Comparison of ENCODE assay signal across 10 cellular contexts in the genomic region with DNA sequence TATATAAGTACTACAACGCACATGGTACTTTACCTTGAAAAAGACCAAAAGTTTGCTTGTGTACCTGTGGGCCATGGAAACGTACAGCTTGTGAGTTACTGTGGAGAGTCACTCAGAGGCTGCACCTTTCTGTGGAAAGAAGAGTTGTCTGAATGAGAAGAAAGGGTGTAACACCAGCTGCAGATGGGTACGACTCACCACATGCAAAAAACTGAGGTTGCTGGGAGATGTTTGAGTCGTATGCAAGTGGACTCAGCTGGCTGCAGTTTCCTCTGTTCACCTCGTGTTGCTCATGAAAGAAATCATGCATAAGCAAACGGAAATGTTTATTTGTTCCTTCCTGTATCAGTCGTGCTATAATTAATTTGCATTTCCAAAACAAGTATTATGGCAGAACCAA. TPM values are rescaled to one million over a fixed set of nuclear protein-coding genes. Genes with fewer than 3 reads are reported as not detected.
A peak's percentile ranks its signal among the peaks of the same experiment; 100 is the strongest.
DNase-seq lines count a peak whose midpoint lies in the region; ATAC-seq and TF ChIP-seq lines count a peak whose summit lies in the region.
"Had no signal": no experiment of that assay in that cellular context is flagged by ENCODE, and none has a peak within 500 bp of the region (broad histone marks: within the 10 kb centered on the region; RNA-seq: fewer than 3 reads in every experiment).

No MANE protein-coding gene starts in this region.

- H3K27ac Mint-ChIP-seq in CD8-positive, alpha-beta memory T cell, result peak overlapping the region in 4 of 8 donors; percentile 26 to 84 (median 48)
- no peak overlapping the region for H3K27ac Mint-ChIP-seq in activated CD4-positive, alpha-beta memory T cell treated with anti-CD3 and anti-CD28 coated beads for 36 hours
- no peak overlapping the region for H3K27ac Mint-ChIP-seq in progenitor cell of endocrine pancreas

- H3K4me1 ChIP-seq in CD8-positive, alpha-beta memory T cell (ENCODE audit: insufficient read depth, low read length), result peaks cover 21% of the 10 kb centered on the region

- no peaks in the 10 kb centered on the region for H3K36me3 Mint-ChIP-seq in CD8-positive, alpha-beta memory T cell
- H3K36me3 Mint-ChIP-seq in activated CD4-positive, alpha-beta memory T cell treated with anti-CD3 and anti-CD28 coated beads for 36 hours, result no peaks in the 10 kb centered on the region
- H3K36me3 Mint-ChIP-seq in progenitor cell of endocrine pancreas (ENCODE audit: insufficient read depth), result no peaks in the 10 kb centered on the region

- intact Hi-C loops in activated CD4-positive, alpha-beta memory T cell treated with anti-CD3 and anti-CD28 coated beads for 36 hours (cut with micrococcal nuclease), result loop anchor here (5.0 kb wide), 1 partner anchor 916 kb away; the partner anchor contains the start of gene MAF

- H3K4me3 ChIP-seq in CD8-positive, alpha-beta memory T cell (ENCODE audit: low read length), result no peak overlapping the region

- no peaks in the 10 kb centered on the region for H3K9me3 Mint-ChIP-seq in CD8-positive, alpha-beta memory T cell
- H3K9me3 Mint-ChIP-seq in activated CD4-positive, alpha-beta memory T cell treated with anti-CD3 and anti-CD28 coated beads for 36 hours, result no peaks in the 10 kb centered on the region
- no peaks in the 10 kb centered on the region for H3K9me3 Mint-ChIP-seq in progenitor cell of endocrine pancreas (ENCODE audit: low read depth)

- TF ChIP-seq CTCF in progenitor cell of endocrine pancreas (IDR thresholded peaks at IDR 0.05; ENCODE audit: unreplicated experiment), result no peak

- H3K4me1 Mint-ChIP-seq in CD8-positive, alpha-beta memory T cell, result peaks cover 18 to 22% (median 20%) of the 10 kb centered on the region in 3 donors
- H3K4me1 Mint-ChIP-seq in activated CD4-positive, alpha-beta memory T cell treated with anti-CD3 and anti-CD28 coated beads for 36 hours (ENCODE audit: low read depth), result peaks cover 21% of the 10 kb centered on the region
- H3K4me1 Mint-ChIP-seq in progenitor cell of endocrine pancreas (ENCODE audit: low read depth), result no peaks in the 10 kb centered on the region

- peaks cover 5 to 9% of the 10 kb centered on the region in 2 donors for H3K27me3 Mint-ChIP-seq in CD8-positive, alpha-beta memory T cell
- peaks cover 5% of the 10 kb centered on the region for H3K27me3 Mint-ChIP-seq in activated CD4-positive, alpha-beta memory T cell treated with anti-CD3 and anti-CD28 coated beads for 36 hours
- H3K27me3 Mint-ChIP-seq in progenitor cell of endocrine pancreas, result peaks cover 8% of the 10 kb centered on the region

- CTCF ChIA-PET in CD8-positive, alpha-beta memory T cell (lab: Charles Lee), result interaction anchor here (1.5 kb wide), 1 partner anchor 62 kb away, joined by 3 read pairs; no protein-coding TSS in a partner anchor
- CTCF ChIA-PET in activated CD4-positive, alpha-beta memory T cell treated with anti-CD3 and anti-CD28 coated beads for 36 hours (lab: Charles Lee), result interaction anchor here (0.9 to 2.6 kb wide), 2 partner anchors 8 to 486 kb away, joined by 3 to 22 read pairs; no protein-coding TSS in a partner anchor

- H3K36me3 ChIP-seq in CD8-positive, alpha-beta memory T cell (ENCODE audit: insufficient read depth, low read length), result no peaks in the 10 kb centered on the region

- POLR2A ChIA-PET in CD8-positive, alpha-beta memory T cell (lab: Charles Lee), result no interaction called here
- POLR2A ChIA-PET in activated CD4-positive, alpha-beta memory T cell treated with anti-CD3 and anti-CD28 coated beads for 36 hours (lab: Charles Lee), result interaction anchor here (0.6 kb wide), 1 partner anchor 1740 kb away, joined by 3 read pairs; no protein-coding TSS in a partner anchor

- no peak overlapping the region for H3K27ac ChIP-seq in CD8-positive, alpha-beta memory T cell (ENCODE audit: low read depth, low read length)

- peak; percentile 64 for ATAC-seq in GM19452 (IDR thresholded peaks at IDR 0.05; ENCODE audit: unreplicated experiment)
- no peak for ATAC-seq in GM19467 (IDR thresholded peaks at IDR 0.05; ENCODE audit: unreplicated experiment)

- peak overlapping the region; percentile 13 to 84 (median 76) for H3K4me3 Mint-ChIP-seq in CD8-positive, alpha-beta memory T cell
- no peak overlapping the region for H3K4me3 Mint-ChIP-seq in activated CD4-positive, alpha-beta memory T cell treated with anti-CD3 and anti-CD28 coated beads for 36 hours
- no peak overlapping the region for H3K4me3 Mint-ChIP-seq in progenitor cell of endocrine pancreas (ENCODE audit: low read depth)

- H3K27me3 ChIP-seq in CD8-positive, alpha-beta memory T cell (ENCODE audit: insufficient read depth, low read length, poor library complexity, severe bottlenecking), result no peaks in the 10 kb centered on the region

- no peaks in the 10 kb centered on the region for H3K9me3 ChIP-seq in CD8-positive, alpha-beta memory T cell (ENCODE audit: low read length)

- DNase-seq in CD8-positive, alpha-beta memory T cell, result peak in 3 of 5 donors; percentile 15 to 58 (median 35)
- peak; percentile 65 for DNase-seq in activated CD4-positive, alpha-beta memory T cell treated with anti-CD3 and anti-CD28 coated beads for 36 hours
- DNase-seq in germinal center (ENCODE audit: low spot score) (peak; percentile 63), progenitor cell of endocrine pancreas (ENCODE audit: low spot score, unreplicated experiment) (no peak), NCI-H2196 treated with DMSO at 0.1 percent for 48 hours (lab: John Stamatoyannopoulos, UW; ENCODE audit: unreplicated experiment) (no peak), midbrain (lab: John Stamatoyannopoulos, UW) (no peak)
- DNase-seq: Calu3, NCI-H2227 treated with DMSO at 0.1 percent for 48 hours had no signal

RNA-seq across cellular contexts. Expression of gene DYNLRB2, which starts 22.4 kb away (rescaled TPM):
- total RNA-seq in CD8-positive, alpha-beta memory T cell, result under 1 TPM in 1 of 2 experiments, not detected in 1; 0.58 TPM
- 0.83 TPM for polyA plus RNA-seq in CD8-positive, alpha-beta memory T cell
- total RNA-seq in activated CD4-positive, alpha-beta memory T cell treated with anti-CD3 and anti-CD28 coated beads for 36 hours, result not detected
- 2.2 and 3.6 TPM in 2 replicates for total RNA-seq in progenitor cell of endocrine pancreas
- total RNA-seq: Calu3 had no signal

Comparison
In these comparisons a context has a peak if more than half of its experiments do, and no peak if none do; other contexts are left out.
1. DNase-seq: peak in CD8-positive, alpha-beta memory T cell (3 of 5), activated CD4-positive, alpha-beta memory T cell treated with anti-CD3 and anti-CD28 coated beads for 36 hours (single experiment) and germinal center (single experiment); none in progenitor cell of endocrine pancreas (single experiment), NCI-H2196 treated with DMSO at 0.1 percent for 48 hours (single experiment) and midbrain (single experiment).
2. H3K4me3 Mint-ChIP-seq: peak in CD8-positive, alpha-beta memory T cell (7 of 7); none in activated CD4-positive, alpha-beta memory T cell treated with anti-CD3 and anti-CD28 coated beads for 36 hours (single experiment) and progenitor cell of endocrine pancreas (single experiment).